2 cellular contexts compared by ENCODE assay signal in genomic region chr18:6367208-6367607, GRCh38.
TF ChIP-seq lines count a peak whose summit lies in the region.

No MANE protein-coding gene starts in this region.

TF ChIP-seq in GM23338, 12 proteins besides CTCF, POLR2A, EP300 and RAD21 (continued from another document):
- no peak for TF ChIP-seq ZNF462 (CRISPR knock-in tag; IDR thresholded peaks at IDR 0.05)
- no peak for TF ChIP-seq EZH2phosphoT487 (IDR thresholded peaks at IDR 0.05; ENCODE audit: unreplicated experiment)
- TF ChIP-seq ETS1 (IDR thresholded peaks at IDR 0.05) = no peak
- no peak for TF ChIP-seq ZNF114 (CRISPR knock-in tag; IDR thresholded peaks at IDR 0.05)
- TF ChIP-seq STAT1 (IDR thresholded peaks at IDR 0.05; ENCODE audit: unreplicated experiment) = no peak
- TF ChIP-seq CREB1 (CRISPR knock-in tag; IDR thresholded peaks at IDR 0.05; ENCODE audit: low read depth) = no peak
- TF ChIP-seq EZH2 (IDR thresholded peaks at IDR 0.05; ENCODE audit: low read depth, unreplicated experiment) = no peak
TF ChIP-seq in GM23338: peak in this region for 0.

TF ChIP-seq in HEK293, 187 proteins besides CTCF, POLR2A, EP300 and RAD21 (continued from another document):
- peak; percentile 74 for TF ChIP-seq PRDM4 (tag by site-specific recombination; IDR thresholded peaks at IDR 0.05)
- TF ChIP-seq MEIS1 (CRISPR knock-in tag; IDR thresholded peaks at IDR 0.05; ENCODE audit: borderline replicate concordance) = no peak
- no peak for TF ChIP-seq ZNF26 (tag by site-specific recombination; IDR thresholded peaks at IDR 0.05)
- peak; percentile 22; the same call in 1 of the 2 replicates for TF ChIP-seq ZXDB (tag by site-specific recombination; IDR thresholded peaks at IDR 0.05)
TF ChIP-seq in HEK293: peak in this region for 9.
